8 cellular contexts compared by ENCODE assay signal in the genomic region with DNA sequence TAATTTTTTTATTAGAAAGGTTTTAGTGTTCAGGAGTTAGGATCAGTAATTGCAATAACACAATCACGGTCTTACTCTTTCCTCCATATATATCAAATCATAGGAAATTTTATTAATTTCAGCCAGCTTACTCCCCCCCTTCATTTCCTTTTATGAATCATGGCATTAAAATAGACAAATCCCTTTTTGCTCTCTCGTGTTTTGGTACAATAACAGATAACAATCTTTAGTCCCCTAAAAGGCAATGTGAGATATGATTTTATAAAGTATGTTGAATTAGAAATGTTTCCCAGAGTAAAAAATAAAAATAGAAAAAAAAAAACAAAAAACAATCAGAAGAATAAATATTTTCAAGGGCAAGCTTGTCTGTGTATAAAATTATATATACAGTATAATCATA.
"Had no signal": no experiment of that assay in that cellular context is flagged by ENCODE, and none has a peak within 500 bp of the region (broad histone marks: within the 10 kb centered on the region; RNA-seq: fewer than 3 reads in every experiment).

No MANE protein-coding gene starts in this region.

- H3K4me3 ChIP-seq: GM23248, HAP-1 had no signal

- ATAC-seq: HCT116 had no signal

- H3K36me3 ChIP-seq: HAP-1 had no signal

- DNase-seq: GM23248, GOT3, H7, HFFc6, IMR-90 had no signal

- H3K27ac ChIP-seq: GM23248, HL-60 had no signal

- H3K4me1 ChIP-seq: HAP-1 had no signal

- H2AFZ ChIP-seq: GM23248 had no signal

- H3K9ac ChIP-seq: GM23248 had no signal

- H3K9me3 ChIP-seq: HAP-1 had no signal
